In genomic region chr9:32456564-32456963, GRCh38 we compare ENCODE assay signal across 1 cellular context.
A peak's percentile ranks its signal among the peaks of the same experiment; 100 is the strongest.
TF ChIP-seq lines count a peak whose summit lies in the region.

No MANE protein-coding gene starts in this region.

TF ChIP-seq in HepG2, 621 proteins besides CTCF, POLR2A, EP300 and RAD21 (continued from another document and continues in another):
- TF ChIP-seq, protein P1, sequence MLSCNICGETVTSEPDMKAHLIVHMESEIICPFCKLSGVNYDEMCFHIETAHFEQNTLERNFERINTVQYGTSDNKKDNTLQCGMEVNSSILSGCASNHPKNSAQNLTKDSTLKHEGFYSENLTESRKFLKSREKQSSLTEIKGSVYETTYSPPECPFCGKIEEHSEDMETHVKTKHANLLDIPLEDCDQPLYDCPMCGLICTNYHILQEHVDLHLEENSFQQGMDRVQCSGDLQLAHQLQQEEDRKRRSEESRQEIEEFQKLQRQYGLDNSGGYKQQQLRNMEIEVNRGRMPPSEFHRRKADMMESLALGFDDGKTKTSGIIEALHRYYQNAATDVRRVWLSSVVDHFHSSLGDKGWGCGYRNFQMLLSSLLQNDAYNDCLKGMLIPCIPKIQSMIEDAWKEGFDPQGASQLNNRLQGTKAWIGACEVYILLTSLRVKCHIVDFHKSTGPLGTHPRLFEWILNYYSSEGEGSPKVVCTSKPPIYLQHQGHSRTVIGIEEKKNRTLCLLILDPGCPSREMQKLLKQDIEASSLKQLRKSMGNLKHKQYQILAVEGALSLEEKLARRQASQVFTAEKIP (CRISPR knock-in tag; IDR thresholded peaks at IDR 0.05; ENCODE audit: borderline replicate concordance), result no peak
- TF ChIP-seq NCOA2 (CRISPR knock-in tag; IDR thresholded peaks at IDR 0.05) (peak; percentile 70; the same call in 1 of the 2 replicates), PHB2 (IDR thresholded peaks at IDR 0.05; ENCODE audit: partially characterized antibody) (no peak), GABPB1 (CRISPR knock-in tag; IDR thresholded peaks at IDR 0.05) (no peak), ZNF276 (CRISPR knock-in tag; IDR thresholded peaks at IDR 0.05; ENCODE audit: low read depth) (no peak), ZNF775 (CRISPR knock-in tag; IDR thresholded peaks at IDR 0.05; ENCODE audit: borderline replicate concordance) (no peak), XRCC5 (optimal IDR thresholded peaks at IDR 0.05; ENCODE audit: low read length) (no peak), ZNF530 (CRISPR knock-in tag; IDR thresholded peaks at IDR 0.05; ENCODE audit: low read depth) (no peak), SRY (CRISPR knock-in tag; IDR thresholded peaks at IDR 0.05) (no peak), BRD4 (CRISPR knock-in tag; IDR thresholded peaks at IDR 0.05) (no peak), ZNF619 (CRISPR knock-in tag; IDR thresholded peaks at IDR 0.05) (no peak), GLMP (CRISPR knock-in tag; IDR thresholded peaks at IDR 0.05; ENCODE audit: borderline replicate concordance) (no peak), ZZZ3 (CRISPR knock-in tag; IDR thresholded peaks at IDR 0.05; ENCODE audit: borderline replicate concordance) (no peak), THYN1 (CRISPR knock-in tag; IDR thresholded peaks at IDR 0.05; ENCODE audit: borderline replicate concordance, low read depth) (no peak), KLF15 (CRISPR knock-in tag; IDR thresholded peaks at IDR 0.05; ENCODE audit: borderline replicate concordance) (no peak), ZNF577 (CRISPR knock-in tag; IDR thresholded peaks at IDR 0.05; ENCODE audit: borderline replicate concordance, low read depth) (no peak), FOXP1 (IDR thresholded peaks at IDR 0.05) (no peak), FOXP1 (CRISPR knock-in tag; IDR thresholded peaks at IDR 0.05) (peak; percentile 58; the same call in 1 of the 2 replicates), DBP (CRISPR knock-in tag; IDR thresholded peaks at IDR 0.05; ENCODE audit: not compliant biosample characterization) (no peak), TOE1 (CRISPR knock-in tag; IDR thresholded peaks at IDR 0.05) (no peak), ZNF709 (CRISPR knock-in tag; IDR thresholded peaks at IDR 0.05) (no peak), ZNF20 (CRISPR knock-in tag; IDR thresholded peaks at IDR 0.05) (no peak), PCBP2 (optimal IDR thresholded peaks at IDR 0.05; ENCODE audit: low read depth, low read length, poor library complexity, severe bottlenecking) (no peak), ZNF672 (CRISPR knock-in tag; IDR thresholded peaks at IDR 0.05) (no peak), ZNF83 (CRISPR knock-in tag; IDR thresholded peaks at IDR 0.05; ENCODE audit: borderline replicate concordance) (no peak), ZFYVE20 (CRISPR knock-in tag; IDR thresholded peaks at IDR 0.05; ENCODE audit: borderline replicate concordance, low read depth) (no peak), GMEB2 (CRISPR knock-in tag; IDR thresholded peaks at IDR 0.05; ENCODE audit: low read depth) (no peak), MIXL1 (CRISPR knock-in tag; IDR thresholded peaks at IDR 0.05) (peak; percentile 73; the same call in 1 of the 2 replicates), CEBPZ (IDR thresholded peaks at IDR 0.05; ENCODE audit: low read length) (no peak), REL (CRISPR knock-in tag; conservative IDR thresholded peaks at IDR 0.05) (no peak), ZFAT (CRISPR knock-in tag; conservative IDR thresholded peaks at IDR 0.05) (no peak), TMF1 (CRISPR knock-in tag; IDR thresholded peaks at IDR 0.05; ENCODE audit: low read depth) (no peak), TAF1 (CRISPR knock-in tag; IDR thresholded peaks at IDR 0.05) (no peak), NFKBIZ (CRISPR knock-in tag; IDR thresholded peaks at IDR 0.05) (no peak), RXRA (CRISPR knock-in tag; IDR thresholded peaks at IDR 0.05) (no peak), YEATS2 (CRISPR knock-in tag; IDR thresholded peaks at IDR 0.05; ENCODE audit: borderline replicate concordance) (no peak), RARG (CRISPR knock-in tag; IDR thresholded peaks at IDR 0.05; ENCODE audit: low read depth) (no peak), ZNF782 (CRISPR knock-in tag; IDR thresholded peaks at IDR 0.05; ENCODE audit: borderline replicate concordance) (no peak)
- TF ChIP-seq, protein P2, sequence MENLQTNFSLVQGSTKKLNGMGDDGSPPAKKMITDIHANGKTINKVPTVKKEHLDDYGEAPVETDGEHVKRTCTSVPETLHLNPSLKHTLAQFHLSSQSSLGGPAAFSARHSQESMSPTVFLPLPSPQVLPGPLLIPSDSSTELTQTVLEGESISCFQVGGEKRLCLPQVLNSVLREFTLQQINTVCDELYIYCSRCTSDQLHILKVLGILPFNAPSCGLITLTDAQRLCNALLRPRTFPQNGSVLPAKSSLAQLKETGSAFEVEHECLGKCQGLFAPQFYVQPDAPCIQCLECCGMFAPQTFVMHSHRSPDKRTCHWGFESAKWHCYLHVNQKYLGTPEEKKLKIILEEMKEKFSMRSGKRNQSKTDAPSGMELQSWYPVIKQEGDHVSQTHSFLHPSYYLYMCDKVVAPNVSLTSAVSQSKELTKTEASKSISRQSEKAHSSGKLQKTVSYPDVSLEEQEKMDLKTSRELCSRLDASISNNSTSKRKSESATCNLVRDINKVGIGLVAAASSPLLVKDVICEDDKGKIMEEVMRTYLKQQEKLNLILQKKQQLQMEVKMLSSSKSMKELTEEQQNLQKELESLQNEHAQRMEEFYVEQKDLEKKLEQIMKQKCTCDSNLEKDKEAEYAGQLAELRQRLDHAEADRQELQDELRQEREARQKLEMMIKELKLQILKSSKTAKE (CRISPR knock-in tag; IDR thresholded peaks at IDR 0.05; ENCODE audit: borderline replicate concordance), result no peak
- TF ChIP-seq, protein P3, sequence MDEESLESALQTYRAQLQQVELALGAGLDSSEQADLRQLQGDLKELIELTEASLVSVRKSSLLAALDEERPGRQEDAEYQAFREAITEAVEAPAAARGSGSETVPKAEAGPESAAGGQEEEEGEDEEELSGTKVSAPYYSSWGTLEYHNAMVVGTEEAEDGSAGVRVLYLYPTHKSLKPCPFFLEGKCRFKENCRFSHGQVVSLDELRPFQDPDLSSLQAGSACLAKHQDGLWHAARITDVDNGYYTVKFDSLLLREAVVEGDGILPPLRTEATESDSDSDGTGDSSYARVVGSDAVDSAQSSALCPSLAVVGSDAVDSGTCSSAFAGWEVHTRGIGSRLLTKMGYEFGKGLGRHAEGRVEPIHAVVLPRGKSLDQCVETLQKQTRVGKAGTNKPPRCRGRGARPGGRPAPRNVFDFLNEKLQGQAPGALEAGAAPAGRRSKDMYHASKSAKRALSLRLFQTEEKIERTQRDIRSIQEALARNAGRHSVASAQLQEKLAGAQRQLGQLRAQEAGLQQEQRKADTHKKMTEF (CRISPR knock-in tag; IDR thresholded peaks at IDR 0.05), result no peak
- TF ChIP-seq, protein P4, sequence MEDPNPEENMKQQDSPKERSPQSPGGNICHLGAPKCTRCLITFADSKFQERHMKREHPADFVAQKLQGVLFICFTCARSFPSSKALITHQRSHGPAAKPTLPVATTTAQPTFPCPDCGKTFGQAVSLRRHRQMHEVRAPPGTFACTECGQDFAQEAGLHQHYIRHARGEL (CRISPR knock-in tag; IDR thresholded peaks at IDR 0.05), result no peak
- TF ChIP-seq, protein P5, sequence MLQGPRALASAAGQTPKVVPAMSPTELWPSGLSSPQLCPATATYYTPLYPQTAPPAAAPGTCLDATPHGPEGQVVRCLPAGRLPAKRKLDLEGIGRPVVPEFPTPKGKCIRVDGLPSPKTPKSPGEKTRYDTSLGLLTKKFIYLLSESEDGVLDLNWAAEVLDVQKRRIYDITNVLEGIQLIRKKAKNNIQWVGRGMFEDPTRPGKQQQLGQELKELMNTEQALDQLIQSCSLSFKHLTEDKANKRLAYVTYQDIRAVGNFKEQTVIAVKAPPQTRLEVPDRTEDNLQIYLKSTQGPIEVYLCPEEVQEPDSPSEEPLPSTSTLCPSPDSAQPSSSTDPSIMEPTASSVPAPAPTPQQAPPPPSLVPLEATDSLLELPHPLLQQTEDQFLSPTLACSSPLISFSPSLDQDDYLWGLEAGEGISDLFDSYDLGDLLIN (CRISPR knock-in tag; IDR thresholded peaks at IDR 0.05; ENCODE audit: borderline replicate concordance), result no peak
- TF ChIP-seq, protein P6, sequence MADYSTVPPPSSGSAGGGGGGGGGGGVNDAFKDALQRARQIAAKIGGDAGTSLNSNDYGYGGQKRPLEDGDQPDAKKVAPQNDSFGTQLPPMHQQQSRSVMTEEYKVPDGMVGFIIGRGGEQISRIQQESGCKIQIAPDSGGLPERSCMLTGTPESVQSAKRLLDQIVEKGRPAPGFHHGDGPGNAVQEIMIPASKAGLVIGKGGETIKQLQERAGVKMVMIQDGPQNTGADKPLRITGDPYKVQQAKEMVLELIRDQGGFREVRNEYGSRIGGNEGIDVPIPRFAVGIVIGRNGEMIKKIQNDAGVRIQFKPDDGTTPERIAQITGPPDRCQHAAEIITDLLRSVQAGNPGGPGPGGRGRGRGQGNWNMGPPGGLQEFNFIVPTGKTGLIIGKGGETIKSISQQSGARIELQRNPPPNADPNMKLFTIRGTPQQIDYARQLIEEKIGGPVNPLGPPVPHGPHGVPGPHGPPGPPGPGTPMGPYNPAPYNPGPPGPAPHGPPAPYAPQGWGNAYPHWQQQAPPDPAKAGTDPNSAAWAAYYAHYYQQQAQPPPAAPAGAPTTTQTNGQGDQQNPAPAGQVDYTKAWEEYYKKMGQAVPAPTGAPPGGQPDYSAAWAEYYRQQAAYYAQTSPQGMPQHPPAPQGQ (CRISPR knock-in tag; IDR thresholded peaks at IDR 0.05; ENCODE audit: borderline replicate concordance), result no peak
- TF ChIP-seq, protein P7, sequence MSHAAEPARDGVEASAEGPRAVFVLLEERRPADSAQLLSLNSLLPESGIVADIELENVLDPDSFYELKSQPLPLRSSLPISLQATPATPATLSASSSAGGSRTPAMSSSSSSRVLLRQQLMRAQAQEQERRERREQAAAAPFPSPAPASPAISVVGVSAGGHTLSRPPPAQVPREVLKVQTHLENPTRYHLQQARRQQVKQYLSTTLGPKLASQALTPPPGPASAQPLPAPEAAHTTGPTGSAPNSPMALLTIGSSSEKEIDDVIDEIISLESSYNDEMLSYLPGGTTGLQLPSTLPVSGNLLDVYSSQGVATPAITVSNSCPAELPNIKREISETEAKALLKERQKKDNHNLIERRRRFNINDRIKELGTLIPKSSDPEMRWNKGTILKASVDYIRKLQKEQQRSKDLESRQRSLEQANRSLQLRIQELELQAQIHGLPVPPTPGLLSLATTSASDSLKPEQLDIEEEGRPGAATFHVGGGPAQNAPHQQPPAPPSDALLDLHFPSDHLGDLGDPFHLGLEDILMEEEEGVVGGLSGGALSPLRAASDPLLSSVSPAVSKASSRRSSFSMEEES (CRISPR knock-in tag; IDR thresholded peaks at IDR 0.05), result no peak
